In the genomic region with DNA sequence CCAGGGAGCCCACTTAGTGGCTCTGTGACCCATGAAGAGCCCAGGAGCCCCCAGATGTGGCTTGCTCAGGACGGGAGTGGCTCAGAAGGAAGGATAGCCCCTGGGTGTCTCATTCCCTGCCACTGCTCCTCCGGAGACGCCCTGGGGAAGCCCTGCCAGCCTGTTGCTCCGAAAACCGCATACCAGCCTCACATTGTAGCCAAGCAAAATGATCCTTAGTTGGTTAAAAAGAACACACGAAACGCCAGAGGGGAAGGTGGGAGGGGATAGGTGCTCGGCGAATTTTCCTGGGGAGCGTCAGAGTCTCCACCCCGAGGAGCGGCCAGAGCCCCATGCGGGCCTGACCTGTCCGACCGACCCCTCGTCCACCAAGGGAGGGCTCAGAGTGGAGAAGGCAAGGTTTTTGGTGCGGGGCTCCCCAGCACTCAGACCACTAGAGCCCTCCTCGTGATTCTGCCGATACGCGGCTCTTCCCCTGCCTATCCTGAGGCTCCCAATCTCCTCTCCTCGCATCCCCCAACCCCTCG, we compare ENCODE assay signal across 8 cellular contexts. TPM values are rescaled to one million over a fixed set of nuclear protein-coding genes. Genes with fewer than 3 reads are reported as not detected.
DNase-seq lines count a peak whose midpoint lies in the region; ATAC-seq and TF ChIP-seq lines count a peak whose summit lies in the region.

No MANE protein-coding gene starts in this region.

- H3K27me3 ChIP-seq in heart right ventricle = peaks cover 0 to 28% (median 0%) of the 10 kb centered on the region in 7 donors

- H3K4me3 Mint-ChIP-seq in activated T-helper 2 cell treated with anti-CD3 and anti-CD28 coated beads, Interferon-gamma antibody, Interleukin-2, Interleukin-4, amounts not matched to agents 10 μg/mL and 5 μg/mL and 100 μg/mL, durations not matched to agents 14 hours and 24 hours and 36 hours (ENCODE audit: low read depth) = peak overlapping the region; percentile 59

- peaks cover 2% of the 10 kb centered on the region for H3K27me3 Mint-ChIP-seq in activated T-helper 2 cell treated with anti-CD3 and anti-CD28 coated beads, Interferon-gamma antibody, Interleukin-2, Interleukin-4, amounts not matched to agents 10 μg/mL and 5 μg/mL and 100 μg/mL, durations not matched to agents 14 hours and 24 hours and 36 hours (ENCODE audit: low read depth)

- peaks cover 0 to 12% (median 0%) of the 10 kb centered on the region in 9 donors for H3K36me3 ChIP-seq in heart right ventricle

- H3K4me3 ChIP-seq in heart right ventricle = peak overlapping the region in 9 of 10 donors; percentile 52 to 84 (median 70)

- peak overlapping the region; percentile 53 to 91 (median 86) for H3K27ac ChIP-seq in heart right ventricle

- no peaks in the 10 kb centered on the region for H3K9me3 Mint-ChIP-seq in activated T-helper 2 cell treated with anti-CD3 and anti-CD28 coated beads, Interferon-gamma antibody, Interleukin-2, Interleukin-4, amounts not matched to agents 10 μg/mL and 5 μg/mL and 100 μg/mL, durations not matched to agents 14 hours and 24 hours and 36 hours

- no peaks in the 10 kb centered on the region for H3K9me3 ChIP-seq in heart right ventricle

- intact Hi-C loops in activated T-helper 2 cell treated with anti-CD3 and anti-CD28 coated beads, Interferon-gamma antibody, Interleukin-2, Interleukin-4, amounts not matched to agents 10 μg/mL and 5 μg/mL and 100 μg/mL, durations not matched to agents 14 hours and 24 hours and 36 hours (cut with micrococcal nuclease) = no loop called here
- intact Hi-C loops in heart right ventricle (cut with DNase I) = loop anchor here in 7 of 10 donors (5.0 to 10.0 kb wide), 5 partner anchors 34 to 102 kb away; partner anchors contain the start of genes DIXDC1 (in 4 of the 7), CFAP68 (in 3 of the 7), FDXACB1 (in 3 of the 7) and ALG9 (in 1 of the 7)

- ATAC-seq in heart right ventricle = peak; percentile 8 to 53 (median 30)
- no peak for ATAC-seq in HG03354 (IDR thresholded peaks at IDR 0.05; ENCODE audit: poor library complexity, severe bottlenecking, unreplicated experiment)

- DNase-seq in ELF-1 (ENCODE audit: low read depth, low spot score) (peak; percentile 55), heart right ventricle (peak in 1 of 2 donors; percentile 23), retina (peak; percentile 60), DMS 273 (lab: John Stamatoyannopoulos, UW; ENCODE audit: unreplicated experiment) (no peak), NCI-H1694 treated with DMSO at 0.1 percent for 48 hours (lab: John Stamatoyannopoulos, UW) (no peak)
- DNase-seq in activated T-helper 2 cell treated with anti-CD3 and anti-CD28 coated beads, Interferon-gamma antibody, Interleukin-2, Interleukin-4, amounts not matched to agents 10 μg/mL and 5 μg/mL and 100 μg/mL, durations not matched to agents 14 hours and 24 hours and 36 hours (ENCODE audit: low spot score) = no peak
- no peak for DNase-seq in stimulated activated CD4-positive, alpha-beta T cell treated with anti-CD3 and anti-CD28 coated beads, Interleukin-4, amount 100 ng/mL, for 24 hours

- WGBS in heart right ventricle, 2 donors = 13 to 20% methylated on average over 23 of the region's 23 CpGs

- TF ChIP-seq CTCF in heart right ventricle (IDR thresholded peaks at IDR 0.05) = no peak

- peaks cover 15 to 69% (median 36%) of the 10 kb centered on the region in 9 donors for H3K4me1 ChIP-seq in heart right ventricle

- no peak overlapping the region for H3K27ac Mint-ChIP-seq in activated T-helper 2 cell treated with anti-CD3 and anti-CD28 coated beads, Interferon-gamma antibody, Interleukin-2, Interleukin-4, amounts not matched to agents 10 μg/mL and 5 μg/mL and 100 μg/mL, durations not matched to agents 14 hours and 24 hours and 36 hours

- H3K4me1 Mint-ChIP-seq in activated T-helper 2 cell treated with anti-CD3 and anti-CD28 coated beads, Interferon-gamma antibody, Interleukin-2, Interleukin-4, amounts not matched to agents 10 μg/mL and 5 μg/mL and 100 μg/mL, durations not matched to agents 14 hours and 24 hours and 36 hours (ENCODE audit: low read depth) = peaks cover 4% of the 10 kb centered on the region

- H3K36me3 Mint-ChIP-seq in activated T-helper 2 cell treated with anti-CD3 and anti-CD28 coated beads, Interferon-gamma antibody, Interleukin-2, Interleukin-4, amounts not matched to agents 10 μg/mL and 5 μg/mL and 100 μg/mL, durations not matched to agents 14 hours and 24 hours and 36 hours (ENCODE audit: low read depth) = peaks cover 55% of the 10 kb centered on the region

RNA-seq across cellular contexts. Expression of gene DIXDC1, which starts 39.5 kb away (rescaled TPM):
- total RNA-seq in activated T-helper 2 cell treated with anti-CD3 and anti-CD28 coated beads, Interferon-gamma antibody, Interleukin-2, Interleukin-4, amounts not matched to agents 10 μg/mL and 5 μg/mL and 100 μg/mL, durations not matched to agents 14 hours and 24 hours and 36 hours = 30.0 and 30.7 TPM in 2 replicates
- 10 to 100 TPM in 9 of 10 donors, 1 to 10 TPM in 1; 5.6 to 36.8 (median 28.6) TPM for total RNA-seq in heart right ventricle
- 1 to 10 TPM; 4.7 to 5.6 TPM for polyA plus RNA-seq in heart right ventricle

RNA-seq across cellular contexts. Expression of gene DLAT, which starts 48.5 kb away (rescaled TPM):
- total RNA-seq in activated T-helper 2 cell treated with anti-CD3 and anti-CD28 coated beads, Interferon-gamma antibody, Interleukin-2, Interleukin-4, amounts not matched to agents 10 μg/mL and 5 μg/mL and 100 μg/mL, durations not matched to agents 14 hours and 24 hours and 36 hours = 47.2 and 47.3 TPM in 2 replicates
- 100 to 1,000 TPM; 128 to 191 (median 171) TPM for total RNA-seq in heart right ventricle
- polyA plus RNA-seq in heart right ventricle = 10 to 100 TPM; 27.4 to 46.4 TPM

RNA-seq across cellular contexts. Expression of gene C11orf52, which starts 58.0 kb away (rescaled TPM):
- total RNA-seq in activated T-helper 2 cell treated with anti-CD3 and anti-CD28 coated beads, Interferon-gamma antibody, Interleukin-2, Interleukin-4, amounts not matched to agents 10 μg/mL and 5 μg/mL and 100 μg/mL, durations not matched to agents 14 hours and 24 hours and 36 hours = not detected in 2 replicates
- 1 to 10 TPM in 8 of 10 donors, under 1 TPM in 2; 0.48 to 4.1 (median 1.6) TPM for total RNA-seq in heart right ventricle
- polyA plus RNA-seq in heart right ventricle = 1 to 10 TPM; 3.0 to 3.2 TPM

Comparison
In these comparisons a context has a peak if more than half of its experiments do, and no peak if none do; other contexts are left out.
1. DNase-seq: peak in ELF-1 (single experiment) and retina (single experiment); none in activated T-helper 2 cell treated with anti-CD3 and anti-CD28 coated beads, Interferon-gamma antibody, Interleukin-2, Interleukin-4, amounts not matched to agents 10 μg/mL and 5 μg/mL and 100 μg/mL, durations not matched to agents 14 hours and 24 hours and 36 hours (single experiment), DMS 273 (single experiment), stimulated activated CD4-positive, alpha-beta T cell treated with anti-CD3 and anti-CD28 coated beads, Interleukin-4, amount 100 ng/mL, for 24 hours (single experiment) and NCI-H1694 treated with DMSO at 0.1 percent for 48 hours (single experiment).